Comparison of ENCODE assay signal across 11 cellular contexts in genomic region chr4:153758688-153759406, GRCh38. TPM values are rescaled to one million over a fixed set of nuclear protein-coding genes. Genes with fewer than 3 reads are reported as not detected.
DNase-seq lines count a peak whose midpoint lies in the region; ATAC-seq, FAIRE-seq and TF ChIP-seq lines count a peak whose summit lies in the region.
"Had no signal": no experiment of that assay in that cellular context is flagged by ENCODE, and none has a peak within 500 bp of the region (broad histone marks: within the 10 kb centered on the region; RNA-seq: fewer than 3 reads in every experiment).

No MANE protein-coding gene starts in this region.

- H3K27me3 ChIP-seq in thoracic aorta (replicated peaks; ENCODE audit: insufficient read depth) (no peaks in the 10 kb centered on the region), small intestine (ENCODE audit: control insufficient read depth in 2 of 2, insufficient read depth in 2 of 2, low read length in 2 of 2) (peaks cover 3 to 19% of the 10 kb centered on the region in 2 donors)
- H3K27me3 ChIP-seq: SJSA1 had no signal

- ATAC-seq in memory B cell (ENCODE audit: low read depth) = no peak
- ATAC-seq in thoracic aorta (ENCODE audit: insufficient number of reproducible peaks, low FRiP score, low read depth) = no peak

- CTCF ChIA-PET in MCF 10A (lab: Yijun Ruan, JAX) = no interaction called here

- no TSS peak for BruUV-seq in MCF 10A (replicated peaks; lab: Mats Ljungman, UMichigan)

- H3K9me3 ChIP-seq in thoracic aorta (no peaks in the 10 kb centered on the region), small intestine (ENCODE audit: control insufficient read depth, low read depth) (no peaks in the 10 kb centered on the region)
- H3K9me3 ChIP-seq: adrenal gland, Caco-2, SJSA1 had no signal

- DNase-seq in activated naive CD8-positive, alpha-beta T cell treated with anti-CD3 and anti-CD28 coated beads for 36 hours = no peak
- no peak for DNase-seq in MCF 10A (ENCODE audit: unreplicated experiment)
- DNase-seq in memory B cell (ENCODE audit: low spot score in 2 of 2) = no peak
- no peak for DNase-seq in thoracic aorta (ENCODE audit: low spot score)
- no peak for DNase-seq in small intestine
- DNase-seq in NCI-H446 treated with DMSO at 0.1 percent for 48 hours (lab: John Stamatoyannopoulos, UW) = no peak
- DNase-seq in activated CD8-positive, alpha-beta memory T cell treated with anti-CD3 and anti-CD28 coated beads, Interleukin-2, amount 50 U/mL, for 48 hours = no peak
- DNase-seq: adrenal gland, Caco-2 had no signal

- intact Hi-C loops in MCF 10A (cut with micrococcal nuclease) = no loop called here

- H3K27ac ChIP-seq in thoracic aorta = no peak overlapping the region
- H3K27ac ChIP-seq in small intestine (ENCODE audit: low read depth in 1 of 2, low read length in 1 of 2) = no peak overlapping the region
- H3K27ac ChIP-seq: adrenal gland, SJSA1 had no signal

- peak overlapping the region; percentile 69 for H3K4me3 Mint-ChIP-seq in activated naive CD8-positive, alpha-beta T cell
- H3K4me3 Mint-ChIP-seq in activated naive CD8-positive, alpha-beta T cell treated with anti-CD3 and anti-CD28 coated beads for 36 hours = no peak overlapping the region
- peak overlapping the region; percentile 55 for H3K4me3 Mint-ChIP-seq in MCF 10A (ENCODE audit: unreplicated experiment)
- peak overlapping the region; percentile 74 for H3K4me3 Mint-ChIP-seq in memory B cell

- H3K4me1 Mint-ChIP-seq in activated naive CD8-positive, alpha-beta T cell (ENCODE audit: low read depth) = peaks cover 39% of the 10 kb centered on the region
- peaks cover 9% of the 10 kb centered on the region for H3K4me1 Mint-ChIP-seq in activated naive CD8-positive, alpha-beta T cell treated with anti-CD3 and anti-CD28 coated beads for 36 hours
- H3K4me1 Mint-ChIP-seq in MCF 10A (ENCODE audit: insufficient read depth, unreplicated experiment) (no peaks in the 10 kb centered on the region), memory B cell (no peaks in the 10 kb centered on the region)

- peak overlapping the region; percentile 83 for H3K4me3 ChIP-seq in thoracic aorta
- no peak overlapping the region for H3K4me3 ChIP-seq in small intestine (ENCODE audit: low read depth in 1 of 2, low read length in 2 of 2)
- H3K4me3 ChIP-seq: SJSA1 had no signal

- POLR2A ChIA-PET in MCF 10A (lab: Yijun Ruan, JAX) = no interaction called here

- TF ChIP-seq CTCF in MCF 10A (IDR thresholded peaks at IDR 0.05; ENCODE audit: unreplicated experiment) (no peak), thoracic aorta (IDR thresholded peaks at IDR 0.05) (no peak)

- H3K36me3 ChIP-seq in thoracic aorta (no peaks in the 10 kb centered on the region), small intestine (ENCODE audit: control insufficient read depth in 2 of 2, insufficient read depth in 2 of 2, low read length in 2 of 2) (no peaks in the 10 kb centered on the region)
- H3K36me3 ChIP-seq: adrenal gland, SJSA1 had no signal

- FAIRE-seq in small intestine (lab: Jason Lieb, UNC) = no peak

- WGBS in small intestine, 3 donors = 43 to 60% (median 58%) methylated on average over 15 of the region's 15 CpGs

- H3K27ac Mint-ChIP-seq in activated naive CD8-positive, alpha-beta T cell = no peak overlapping the region
- H3K27ac Mint-ChIP-seq in activated naive CD8-positive, alpha-beta T cell treated with anti-CD3 and anti-CD28 coated beads for 36 hours = no peak overlapping the region
- no peak overlapping the region for H3K27ac Mint-ChIP-seq in MCF 10A (ENCODE audit: low read depth, unreplicated experiment)
- no peak overlapping the region for H3K27ac Mint-ChIP-seq in memory B cell

- no peaks in the 10 kb centered on the region for H3K9me3 Mint-ChIP-seq in activated naive CD8-positive, alpha-beta T cell (ENCODE audit: low read depth)
- peaks cover 6% of the 10 kb centered on the region for H3K9me3 Mint-ChIP-seq in activated naive CD8-positive, alpha-beta T cell treated with anti-CD3 and anti-CD28 coated beads for 36 hours
- peaks cover 7% of the 10 kb centered on the region for H3K9me3 Mint-ChIP-seq in MCF 10A (ENCODE audit: unreplicated experiment)
- H3K9me3 Mint-ChIP-seq in memory B cell = peaks cover 1% of the 10 kb centered on the region

- H3K27me3 Mint-ChIP-seq in activated naive CD8-positive, alpha-beta T cell = peaks cover 12% of the 10 kb centered on the region
- peaks cover 46% of the 10 kb centered on the region for H3K27me3 Mint-ChIP-seq in activated naive CD8-positive, alpha-beta T cell treated with anti-CD3 and anti-CD28 coated beads for 36 hours
- H3K27me3 Mint-ChIP-seq in MCF 10A (ENCODE audit: insufficient read depth, unreplicated experiment) (no peaks in the 10 kb centered on the region), memory B cell (peaks cover 33% of the 10 kb centered on the region)

- peaks cover 5% of the 10 kb centered on the region for H3K36me3 Mint-ChIP-seq in activated naive CD8-positive, alpha-beta T cell
- peaks cover 1% of the 10 kb centered on the region for H3K36me3 Mint-ChIP-seq in activated naive CD8-positive, alpha-beta T cell treated with anti-CD3 and anti-CD28 coated beads for 36 hours
- no peaks in the 10 kb centered on the region for H3K36me3 Mint-ChIP-seq in MCF 10A (ENCODE audit: insufficient read depth, unreplicated experiment)
- peaks cover 2% of the 10 kb centered on the region for H3K36me3 Mint-ChIP-seq in memory B cell

- H3K4me1 ChIP-seq in thoracic aorta (ENCODE audit: control insufficient read depth in 1 of 2, low read depth in 2 of 2) (peaks cover 3 to 7% of the 10 kb centered on the region in 2 donors), small intestine (ENCODE audit: control insufficient read depth in 2 of 2, insufficient read depth in 1 of 2, low read depth in 1 of 2, low read length in 1 of 2) (no peaks in the 10 kb centered on the region)
- H3K4me1 ChIP-seq: SJSA1 had no signal

RNA-seq across cellular contexts. Expression of gene RNF175, which starts 1.0 kb away (rescaled TPM):
- not detected for total RNA-seq in activated naive CD8-positive, alpha-beta T cell treated with anti-CD3 and anti-CD28 coated beads for 36 hours
- 0.42 and 0.66 TPM in 2 replicates for total RNA-seq in MCF 10A (2022)
- not detected for total RNA-seq in thoracic aorta
- polyA plus RNA-seq in small intestine = under 1 TPM in 1 of 3 donors, not detected in 2; 0.72 TPM
- total RNA-seq: Caco-2, SJSA1 had no signal

RNA-seq across cellular contexts. Expression of gene SFRP2, which starts 30.0 kb away (rescaled TPM):
- total RNA-seq in activated naive CD8-positive, alpha-beta T cell treated with anti-CD3 and anti-CD28 coated beads for 36 hours = under 1 TPM in 1 of 2 experiments, not detected in 1; 0.14 TPM
- total RNA-seq in MCF 10A (2022) (not detected in 2 replicates), thoracic aorta (10 to 100 TPM; 70.4 to 90.3 TPM)
- 10 to 100 TPM in 1 of 3 donors, not detected in 2; 11.6 TPM for polyA plus RNA-seq in small intestine
- total RNA-seq: Caco-2, SJSA1 had no signal

Comparison
In these comparisons a context has a peak if more than half of its experiments do, and no peak if none do; other contexts are left out.
1. RNA of gene SFRP2, which starts 30.0 kb away (total RNA-seq): 70.4 to 90.3 TPM in thoracic aorta; 0.14 TPM in activated naive CD8-positive, alpha-beta T cell treated with anti-CD3 and anti-CD28 coated beads for 36 hours and not detected in MCF 10A; every median in the first group is over 10 times any median in the second.